Comparison of ENCODE assay signal across 21 cellular contexts in the genomic region with DNA sequence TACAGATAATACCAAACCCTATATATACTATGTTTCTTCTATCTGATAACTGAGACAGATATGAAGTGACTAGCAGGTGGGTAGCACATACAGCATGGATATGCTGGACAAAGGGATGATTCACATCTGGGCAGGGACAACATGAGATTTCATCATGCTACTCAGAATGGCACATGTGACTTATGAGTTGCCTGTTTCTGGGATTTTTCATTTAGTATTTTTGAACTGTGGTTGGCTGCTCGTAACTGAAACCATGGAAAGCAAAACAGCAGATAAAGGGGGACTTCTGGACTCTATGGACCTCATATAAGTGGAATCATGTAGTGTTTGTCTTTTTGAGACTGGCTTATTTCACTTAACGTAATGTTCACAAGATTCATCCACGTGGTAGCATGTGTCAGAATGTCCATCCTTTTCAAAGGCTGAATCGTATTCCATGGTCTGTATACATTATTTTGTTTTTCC.
DNase-seq lines count a peak whose midpoint lies in the region; TF ChIP-seq lines count a peak whose summit lies in the region.
"Had no signal": no experiment of that assay in that cellular context is flagged by ENCODE, and none has a peak within 500 bp of the region (broad histone marks: within the 10 kb centered on the region; RNA-seq: fewer than 3 reads in every experiment).

No MANE protein-coding gene starts in this region.

- H3K79me2 ChIP-seq in osteoblast (ENCODE audit: insufficient read depth, low read length) = no peaks in the 10 kb centered on the region

- H3K36me3 ChIP-seq in esophagus muscularis mucosa (no peaks in the 10 kb centered on the region), osteoblast (ENCODE audit: insufficient read depth, low read length) (no peaks in the 10 kb centered on the region)
- H3K36me3 ChIP-seq: BE2C, HAP-1 had no signal

- TF ChIP-seq CTCF in esophagus muscularis mucosa (IDR thresholded peaks at IDR 0.05) (no peak), osteoblast (IDR thresholded peaks at IDR 0.05; ENCODE audit: extremely low read depth, low read depth, low read length) (no peak)

- H2AFZ ChIP-seq in osteoblast (ENCODE audit: low read length) = no peak overlapping the region
- H2AFZ ChIP-seq: GM23338, PC-9 had no signal

- intact Hi-C loops in esophagus muscularis mucosa (cut with DNase I) = no loop called here

- peak; percentile 1 for DNase-seq in LHCN-M2 (ENCODE audit: low read depth)
- peak; percentile 35 for DNase-seq in RPMI7951 (ENCODE audit: low read depth)
- peak; percentile 26 for DNase-seq in esophagus muscularis mucosa (ENCODE audit: extremely low spot score)
- no peak for DNase-seq in COR-L47 (lab: John Stamatoyannopoulos, UW)
- no peak for DNase-seq in ACHN
- no peak for DNase-seq in NCI-H2107 (lab: John Stamatoyannopoulos, UW)
- DNase-seq in osteoblast (ENCODE audit: insufficient read length, low spot score, missing footprints) = no peak
- DNase-seq: BE2C, DMS153, Karpas-422, MV-4-11, NCI-H1105, NCI-H1436 treated with DMSO at 0.1 percent for 48 hours, NCI-H187 treated with DMSO at 0.1 percent for 48 hours, NCI-H524, NCI-H748 treated with DMSO at 0.1 percent for 48 hours, PC-9, SHP77 had no signal

- WGBS in esophagus muscularis mucosa = 84% methylated on average over 4 of the region's 4 CpGs

- H3K9me3 ChIP-seq in esophagus muscularis mucosa = no peaks in the 10 kb centered on the region
- no peaks in the 10 kb centered on the region for H3K9me3 ChIP-seq in osteoblast (ENCODE audit: low read depth, low read length)
- H3K9me3 ChIP-seq: BE2C, HAP-1 had no signal

- no peak for TF ChIP-seq POLR2A in esophagus muscularis mucosa (IDR thresholded peaks at IDR 0.05; ENCODE audit: low read depth)

- H3K4me1 ChIP-seq in esophagus muscularis mucosa (no peaks in the 10 kb centered on the region), osteoblast (ENCODE audit: insufficient read depth, low read length) (no peaks in the 10 kb centered on the region)
- H3K4me1 ChIP-seq: BE2C, HAP-1 had no signal

- H3K27me3 ChIP-seq in esophagus muscularis mucosa (peaks cover 0 to 12% (median 2%) of the 10 kb centered on the region in 4 donors), osteoblast (ENCODE audit: insufficient read depth, low read length) (no peaks in the 10 kb centered on the region)
- H3K27me3 ChIP-seq: BE2C had no signal

- H3K4me2 ChIP-seq in osteoblast (ENCODE audit: insufficient read depth, low read length) = no peak overlapping the region
- H3K4me2 ChIP-seq: GM23338, PC-9 had no signal

- H3K27ac ChIP-seq in esophagus muscularis mucosa (replicated peaks in 1 of 4) = no peak overlapping the region
- no peak overlapping the region for H3K27ac ChIP-seq in osteoblast (ENCODE audit: low read depth, low read length)
- H3K27ac ChIP-seq: PC-9, RWPE1 had no signal

- TF ChIP-seq EP300 in esophagus muscularis mucosa (IDR thresholded peaks at IDR 0.05) = no peak

- in situ Hi-C loops in ACHN (cut with HindIII; ENCODE audit: low pct_ligation_motif_present, low pct_unique_long_range_greater_than_20kb, low sequenced_read_pairs) = no loop called here

- H3K4me3 ChIP-seq in esophagus muscularis mucosa (no peak overlapping the region), osteoblast (ENCODE audit: insufficient read depth, low read length) (no peak overlapping the region)
- H3K4me3 ChIP-seq: GM23338, HAP-1, PC-9 had no signal

- H4K20me1 ChIP-seq in osteoblast (ENCODE audit: insufficient read depth, low read length) = no peaks in the 10 kb centered on the region

Comparison
In these comparisons a context has a peak if more than half of its experiments do, and no peak if none do; other contexts are left out.
1. DNase-seq: peak in LHCN-M2 (single experiment), RPMI7951 (single experiment) and esophagus muscularis mucosa (single experiment); none in COR-L47 (single experiment), ACHN (single experiment), NCI-H2107 (single experiment) and osteoblast (single experiment).